Comparison of ENCODE assay signal across 1 cellular context in the genomic region with DNA sequence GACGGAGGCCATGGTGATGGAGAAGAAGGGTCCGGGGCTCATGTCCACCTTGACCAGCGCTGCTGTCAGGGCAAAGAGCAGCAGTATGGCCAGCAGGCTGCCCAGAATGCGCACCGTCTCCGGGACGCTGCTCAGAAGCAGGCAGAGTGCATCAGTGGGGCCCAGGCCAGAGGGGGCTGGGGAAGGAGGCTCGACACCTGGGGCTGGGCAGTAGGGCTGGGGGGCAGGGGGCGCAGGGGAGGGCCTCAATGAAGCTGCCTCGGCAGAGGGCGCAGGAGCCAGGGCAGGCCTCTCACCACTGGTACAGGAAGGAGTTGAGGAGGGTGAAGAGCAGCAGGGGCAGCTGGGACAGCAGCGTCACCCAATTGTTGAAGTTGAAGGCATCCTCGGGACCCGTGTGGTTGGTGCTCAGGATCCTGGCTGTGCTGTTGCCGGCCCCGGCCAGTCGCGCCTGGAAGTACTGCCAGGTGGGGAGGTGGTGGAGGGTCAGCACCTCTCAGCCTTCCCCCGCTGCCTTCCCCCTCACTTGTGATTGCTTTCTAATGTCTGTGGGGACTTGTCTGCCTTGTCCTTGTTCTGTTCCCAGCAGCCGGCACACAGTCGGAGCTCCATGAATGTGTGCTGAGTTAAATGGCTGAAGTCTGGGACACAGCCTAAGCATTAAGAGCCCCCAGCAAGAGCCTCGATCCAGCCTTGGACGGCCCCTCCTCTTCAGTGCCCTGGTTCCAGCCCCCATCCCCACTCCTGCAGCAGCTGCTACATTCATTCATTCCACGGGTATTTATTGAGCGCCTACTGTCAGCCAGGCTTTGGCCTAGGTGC.
TF ChIP-seq lines count a peak whose summit lies in the region.

No MANE protein-coding gene starts in this region.

TF ChIP-seq in HepG2, 621 proteins besides CTCF, POLR2A, EP300 and RAD21:
- no peak for TF ChIP-seq ZNF562 (CRISPR knock-in tag; IDR thresholded peaks at IDR 0.05; ENCODE audit: borderline replicate concordance)
- TF ChIP-seq ZNF674 (CRISPR knock-in tag; IDR thresholded peaks at IDR 0.05; ENCODE audit: low read depth): no peak
- no peak for TF ChIP-seq ZNF619 (CRISPR knock-in tag; IDR thresholded peaks at IDR 0.05)
- TF ChIP-seq AGO2 (optimal IDR thresholded peaks at IDR 0.05; ENCODE audit: low read depth, low read length): peak; percentile 50
- no peak for TF ChIP-seq HNRNPK (IDR thresholded peaks at IDR 0.05; ENCODE audit: low read depth, low read length, poor library complexity, severe bottlenecking)
- peak; percentile 88 for TF ChIP-seq AGO1 (IDR thresholded peaks at IDR 0.05; ENCODE audit: low read depth, low read length, poor library complexity, severe bottlenecking)
